ENCODE assay signal across 1 cellular context in genomic region chr12:30754383-30754749, GRCh38.
TF ChIP-seq lines count a peak whose summit lies in the region.

No MANE protein-coding gene starts in this region.

TF ChIP-seq in GM23338, 12 proteins besides CTCF, POLR2A, EP300 and RAD21 (continued from another document):
- TF ChIP-seq, protein P1, sequence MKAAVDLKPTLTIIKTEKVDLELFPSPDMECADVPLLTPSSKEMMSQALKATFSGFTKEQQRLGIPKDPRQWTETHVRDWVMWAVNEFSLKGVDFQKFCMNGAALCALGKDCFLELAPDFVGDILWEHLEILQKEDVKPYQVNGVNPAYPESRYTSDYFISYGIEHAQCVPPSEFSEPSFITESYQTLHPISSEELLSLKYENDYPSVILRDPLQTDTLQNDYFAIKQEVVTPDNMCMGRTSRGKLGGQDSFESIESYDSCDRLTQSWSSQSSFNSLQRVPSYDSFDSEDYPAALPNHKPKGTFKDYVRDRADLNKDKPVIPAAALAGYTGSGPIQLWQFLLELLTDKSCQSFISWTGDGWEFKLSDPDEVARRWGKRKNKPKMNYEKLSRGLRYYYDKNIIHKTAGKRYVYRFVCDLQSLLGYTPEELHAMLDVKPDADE (IDR thresholded peaks at IDR 0.05): no peak
- TF ChIP-seq STAT1 (IDR thresholded peaks at IDR 0.05; ENCODE audit: unreplicated experiment) (no peak), EZH2 (IDR thresholded peaks at IDR 0.05; ENCODE audit: low read depth, unreplicated experiment) (no peak), JUNB (IDR thresholded peaks at IDR 0.05; ENCODE audit: unreplicated experiment) (no peak), ZNF462 (CRISPR knock-in tag; IDR thresholded peaks at IDR 0.05) (no peak)
